2 cellular contexts compared by ENCODE assay signal in the genomic region with DNA sequence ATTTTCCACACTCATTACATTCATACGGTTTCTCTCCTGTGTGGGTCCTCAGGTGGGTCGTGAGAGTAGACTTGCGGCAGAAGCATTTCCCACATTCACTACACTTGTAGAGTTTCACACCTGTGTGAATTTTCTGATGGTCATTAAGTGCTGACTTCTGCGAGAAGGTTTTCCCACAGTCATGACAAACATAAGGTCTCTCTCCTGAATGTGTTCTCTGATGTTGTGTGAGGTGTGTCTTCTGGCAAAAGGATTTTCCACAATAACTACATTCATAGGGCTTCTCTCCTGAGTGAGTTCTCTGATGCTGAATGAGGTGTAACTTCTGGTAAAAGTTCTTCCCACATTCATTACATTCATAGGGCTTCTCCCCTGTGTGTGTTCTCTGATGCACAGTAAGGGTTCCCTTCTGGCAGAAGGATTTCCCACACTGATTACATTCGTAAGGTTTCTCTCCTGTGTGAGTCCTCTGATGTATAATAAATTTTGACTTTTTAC.
A peak's percentile ranks its signal among the peaks of the same experiment; 100 is the strongest.
TF ChIP-seq lines count a peak whose summit lies in the region.

No MANE protein-coding gene starts in this region.

TF ChIP-seq in HCT116, 20 proteins besides CTCF, POLR2A, EP300 and RAD21:
- no peak for TF ChIP-seq YY1 (IDR thresholded peaks at IDR 0.05; ENCODE audit: extremely low read depth, insufficient replicate concordance, low read depth, low read length)
- peak; percentile 82 for TF ChIP-seq ZNF274 (IDR thresholded peaks at IDR 0.05; ENCODE audit: low read depth, low read length)

TF ChIP-seq in K562, 482 proteins besides CTCF, POLR2A, EP300 and RAD21 (continues in another document):
- TF ChIP-seq JUN (IDR thresholded peaks at IDR 0.05; ENCODE audit: borderline replicate concordance, low read depth, low read length) = 0 out of 2 replicates have a peak, but pooled peaks have one; percentile 35
- TF ChIP-seq JUN (CRISPR knock-in tag; IDR thresholded peaks at IDR 0.05; ENCODE audit: borderline replicate concordance) = no peak
- peak; percentile 33; the same call in 1 of the 2 replicates for TF ChIP-seq LEF1 (IDR thresholded peaks at IDR 0.05)
- TF ChIP-seq ESRRA (IDR thresholded peaks at IDR 0.05; ENCODE audit: borderline replicate concordance, low read depth) = no peak
- TF ChIP-seq MCM7 (IDR thresholded peaks at IDR 0.05) = no peak
- no peak for TF ChIP-seq RNF2 (IDR thresholded peaks at IDR 0.05)
- TF ChIP-seq, protein P1, sequence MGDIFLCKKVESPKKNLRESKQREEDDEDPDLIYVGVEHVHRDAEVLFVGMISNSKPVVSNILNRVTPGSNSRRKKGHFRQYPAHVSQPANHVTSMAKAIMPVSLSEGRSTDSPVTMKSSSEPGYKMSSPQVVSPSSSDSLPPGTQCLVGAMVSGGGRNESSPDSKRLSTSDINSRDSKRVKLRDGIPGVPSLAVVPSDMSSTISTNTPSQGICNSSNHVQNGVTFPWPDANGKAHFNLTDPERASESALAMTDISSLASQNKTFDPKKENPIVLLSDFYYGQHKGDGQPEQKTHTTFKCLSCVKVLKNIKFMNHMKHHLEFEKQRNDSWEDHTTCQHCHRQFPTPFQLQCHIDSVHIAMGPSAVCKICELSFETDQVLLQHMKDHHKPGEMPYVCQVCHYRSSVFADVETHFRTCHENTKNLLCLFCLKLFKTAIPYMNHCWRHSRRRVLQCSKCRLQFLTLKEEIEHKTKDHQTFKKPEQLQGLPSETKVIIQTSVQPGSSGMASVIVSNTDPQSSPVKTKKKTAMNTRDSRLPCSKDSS (IDR thresholded peaks at IDR 0.05; ENCODE audit: low read depth, partially characterized antibody) = peak; percentile 96
- no peak for TF ChIP-seq FOXK1 (CRISPR knock-in tag; IDR thresholded peaks at IDR 0.05; ENCODE audit: borderline replicate concordance)
- TF ChIP-seq TAL1 (IDR thresholded peaks at IDR 0.05) = no peak
- TF ChIP-seq ZNF584 (CRISPR knock-in tag; IDR thresholded peaks at IDR 0.05; ENCODE audit: low read depth) = 0 out of 2 replicates have a peak, but pooled peaks have one; percentile 10
- no peak for TF ChIP-seq NR2F6 (CRISPR knock-in tag; IDR thresholded peaks at IDR 0.05)
- TF ChIP-seq, protein P2, sequence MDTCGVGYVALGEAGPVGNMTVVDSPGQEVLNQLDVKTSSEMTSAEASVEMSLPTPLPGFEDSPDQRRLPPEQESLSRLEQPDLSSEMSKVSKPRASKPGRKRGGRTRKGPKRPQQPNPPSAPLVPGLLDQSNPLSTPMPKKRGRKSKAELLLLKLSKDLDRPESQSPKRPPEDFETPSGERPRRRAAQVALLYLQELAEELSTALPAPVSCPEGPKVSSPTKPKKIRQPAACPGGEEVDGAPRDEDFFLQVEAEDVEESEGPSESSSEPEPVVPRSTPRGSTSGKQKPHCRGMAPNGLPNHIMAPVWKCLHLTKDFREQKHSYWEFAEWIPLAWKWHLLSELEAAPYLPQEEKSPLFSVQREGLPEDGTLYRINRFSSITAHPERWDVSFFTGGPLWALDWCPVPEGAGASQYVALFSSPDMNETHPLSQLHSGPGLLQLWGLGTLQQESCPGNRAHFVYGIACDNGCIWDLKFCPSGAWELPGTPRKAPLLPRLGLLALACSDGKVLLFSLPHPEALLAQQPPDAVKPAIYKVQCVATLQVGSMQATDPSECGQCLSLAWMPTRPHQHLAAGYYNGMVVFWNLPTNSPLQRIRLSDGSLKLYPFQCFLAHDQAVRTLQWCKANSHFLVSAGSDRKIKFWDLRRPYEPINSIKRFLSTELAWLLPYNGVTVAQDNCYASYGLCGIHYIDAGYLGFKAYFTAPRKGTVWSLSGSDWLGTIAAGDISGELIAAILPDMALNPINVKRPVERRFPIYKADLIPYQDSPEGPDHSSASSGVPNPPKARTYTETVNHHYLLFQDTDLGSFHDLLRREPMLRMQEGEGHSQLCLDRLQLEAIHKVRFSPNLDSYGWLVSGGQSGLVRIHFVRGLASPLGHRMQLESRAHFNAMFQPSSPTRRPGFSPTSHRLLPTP (IDR thresholded peaks at IDR 0.05; ENCODE audit: borderline replicate concordance, extremely low read depth, insufficient read length) = no peak
- no peak for TF ChIP-seq ZBTB7A (IDR thresholded peaks at IDR 0.05; ENCODE audit: borderline replicate concordance, control insufficient read depth, low read depth, low read length)
- TF ChIP-seq, protein P3, sequence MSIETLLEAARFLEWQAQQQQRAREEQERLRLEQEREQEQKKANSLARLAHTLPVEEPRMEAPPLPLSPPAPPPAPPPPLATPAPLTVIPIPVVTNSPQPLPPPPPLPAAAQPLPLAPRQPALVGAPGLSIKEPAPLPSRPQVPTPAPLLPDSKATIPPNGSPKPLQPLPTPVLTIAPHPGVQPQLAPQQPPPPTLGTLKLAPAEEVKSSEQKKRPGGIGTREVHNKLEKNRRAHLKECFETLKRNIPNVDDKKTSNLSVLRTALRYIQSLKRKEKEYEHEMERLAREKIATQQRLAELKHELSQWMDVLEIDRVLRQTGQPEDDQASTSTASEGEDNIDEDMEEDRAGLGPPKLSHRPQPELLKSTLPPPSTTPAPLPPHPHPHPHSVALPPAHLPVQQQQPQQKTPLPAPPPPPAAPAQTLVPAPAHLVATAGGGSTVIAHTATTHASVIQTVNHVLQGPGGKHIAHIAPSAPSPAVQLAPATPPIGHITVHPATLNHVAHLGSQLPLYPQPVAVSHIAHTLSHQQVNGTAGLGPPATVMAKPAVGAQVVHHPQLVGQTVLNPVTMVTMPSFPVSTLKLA (conservative IDR thresholded peaks at IDR 0.05) = no peak
- no peak for TF ChIP-seq SPI1 (IDR thresholded peaks at IDR 0.05; ENCODE audit: borderline replicate concordance, low read depth, low read length)
- TF ChIP-seq CBX3 (IDR thresholded peaks at IDR 0.05; ENCODE audit: borderline replicate concordance in 1 of 2, low read length in 2 of 2) = peak in 1 of 2 experiments; percentile 87; a peak in 2 of 3 replicates
- peak; percentile 97 for TF ChIP-seq ZNF274 (IDR thresholded peaks at IDR 0.05; ENCODE audit: borderline replicate concordance, low read depth, low read length)
- TF ChIP-seq, protein P4, sequence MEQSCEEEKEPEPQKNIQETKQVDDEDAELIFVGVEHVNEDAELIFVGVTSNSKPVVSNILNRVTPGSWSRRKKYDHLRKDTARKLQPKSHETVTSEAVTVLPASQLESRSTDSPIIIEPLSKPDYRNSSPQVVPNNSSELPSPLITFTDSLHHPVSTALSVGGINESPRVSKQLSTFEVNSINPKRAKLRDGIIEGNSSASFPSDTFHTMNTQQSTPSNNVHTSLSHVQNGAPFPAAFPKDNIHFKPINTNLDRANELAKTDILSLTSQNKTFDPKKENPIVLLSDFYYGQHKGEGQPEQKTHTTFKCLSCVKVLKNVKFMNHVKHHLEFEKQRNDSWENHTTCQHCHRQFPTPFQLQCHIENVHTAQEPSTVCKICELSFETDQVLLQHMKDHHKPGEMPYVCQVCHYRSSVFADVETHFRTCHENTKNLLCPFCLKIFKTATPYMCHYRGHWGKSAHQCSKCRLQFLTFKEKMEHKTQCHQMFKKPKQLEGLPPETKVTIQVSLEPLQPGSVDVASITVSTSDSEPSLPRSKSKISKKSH (CRISPR knock-in tag; IDR thresholded peaks at IDR 0.05) = 0 out of 2 replicates have a peak, but pooled peaks have one; percentile 28
- TF ChIP-seq, protein P5, sequence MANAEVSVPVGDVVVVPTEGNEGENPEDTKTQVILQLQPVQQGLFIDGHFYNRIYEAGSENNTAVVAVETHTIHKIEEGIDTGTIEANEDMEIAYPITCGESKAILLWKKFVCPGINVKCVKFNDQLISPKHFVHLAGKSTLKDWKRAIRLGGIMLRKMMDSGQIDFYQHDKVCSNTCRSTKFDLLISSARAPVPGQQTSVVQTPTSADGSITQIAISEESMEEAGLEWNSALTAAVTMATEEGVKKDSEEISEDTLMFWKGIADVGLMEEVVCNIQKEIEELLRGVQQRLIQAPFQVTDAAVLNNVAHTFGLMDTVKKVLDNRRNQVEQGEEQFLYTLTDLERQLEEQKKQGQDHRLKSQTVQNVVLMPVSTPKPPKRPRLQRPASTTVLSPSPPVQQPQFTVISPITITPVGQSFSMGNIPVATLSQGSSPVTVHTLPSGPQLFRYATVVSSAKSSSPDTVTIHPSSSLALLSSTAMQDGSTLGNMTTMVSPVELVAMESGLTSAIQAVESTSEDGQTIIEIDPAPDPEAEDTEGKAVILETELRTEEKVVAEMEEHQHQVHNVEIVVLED (CRISPR knock-in tag; IDR thresholded peaks at IDR 0.05) = no peak
- TF ChIP-seq ZNF75A (CRISPR knock-in tag; IDR thresholded peaks at IDR 0.05) = peak; percentile 98
- no peak for TF ChIP-seq PURB (CRISPR knock-in tag; IDR thresholded peaks at IDR 0.05; ENCODE audit: low read depth)
- TF ChIP-seq SAFB2 (IDR thresholded peaks at IDR 0.05; ENCODE audit: borderline replicate concordance, low read depth, low read length, severe bottlenecking) = no peak
- TF ChIP-seq, protein P6, sequence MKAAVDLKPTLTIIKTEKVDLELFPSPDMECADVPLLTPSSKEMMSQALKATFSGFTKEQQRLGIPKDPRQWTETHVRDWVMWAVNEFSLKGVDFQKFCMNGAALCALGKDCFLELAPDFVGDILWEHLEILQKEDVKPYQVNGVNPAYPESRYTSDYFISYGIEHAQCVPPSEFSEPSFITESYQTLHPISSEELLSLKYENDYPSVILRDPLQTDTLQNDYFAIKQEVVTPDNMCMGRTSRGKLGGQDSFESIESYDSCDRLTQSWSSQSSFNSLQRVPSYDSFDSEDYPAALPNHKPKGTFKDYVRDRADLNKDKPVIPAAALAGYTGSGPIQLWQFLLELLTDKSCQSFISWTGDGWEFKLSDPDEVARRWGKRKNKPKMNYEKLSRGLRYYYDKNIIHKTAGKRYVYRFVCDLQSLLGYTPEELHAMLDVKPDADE (conservative IDR thresholded peaks at IDR 0.05; ENCODE audit: control insufficient read depth, low read depth, low read length) = no peak
- TF ChIP-seq ZEB2 (IDR thresholded peaks at IDR 0.05) = peak; percentile 68
- no peak for TF ChIP-seq KDM5B (IDR thresholded peaks at IDR 0.05; ENCODE audit: insufficient replicate concordance, low read depth, low read length)
- TF ChIP-seq GATAD2A (IDR thresholded peaks at IDR 0.05) = no peak
- TF ChIP-seq GTF2E2 (tag; IDR thresholded peaks at IDR 0.05) = no peak
- TF ChIP-seq BRD4 (IDR thresholded peaks at IDR 0.05) = no peak
- TF ChIP-seq CBX8 (IDR thresholded peaks at IDR 0.05; ENCODE audit: borderline replicate concordance, extremely low read depth, low read depth, low read length, poor library complexity, severe bottlenecking) = no peak
- TF ChIP-seq CBX1 (IDR thresholded peaks at IDR 0.05; ENCODE audit: low read depth) = peak; percentile 37; the same call in 1 of the 2 replicates
- peak; percentile 86; the same call in 1 of the 2 replicates for TF ChIP-seq ZNF445 (CRISPR knock-in tag; IDR thresholded peaks at IDR 0.05; ENCODE audit: low read depth)
- TF ChIP-seq, protein P7, sequence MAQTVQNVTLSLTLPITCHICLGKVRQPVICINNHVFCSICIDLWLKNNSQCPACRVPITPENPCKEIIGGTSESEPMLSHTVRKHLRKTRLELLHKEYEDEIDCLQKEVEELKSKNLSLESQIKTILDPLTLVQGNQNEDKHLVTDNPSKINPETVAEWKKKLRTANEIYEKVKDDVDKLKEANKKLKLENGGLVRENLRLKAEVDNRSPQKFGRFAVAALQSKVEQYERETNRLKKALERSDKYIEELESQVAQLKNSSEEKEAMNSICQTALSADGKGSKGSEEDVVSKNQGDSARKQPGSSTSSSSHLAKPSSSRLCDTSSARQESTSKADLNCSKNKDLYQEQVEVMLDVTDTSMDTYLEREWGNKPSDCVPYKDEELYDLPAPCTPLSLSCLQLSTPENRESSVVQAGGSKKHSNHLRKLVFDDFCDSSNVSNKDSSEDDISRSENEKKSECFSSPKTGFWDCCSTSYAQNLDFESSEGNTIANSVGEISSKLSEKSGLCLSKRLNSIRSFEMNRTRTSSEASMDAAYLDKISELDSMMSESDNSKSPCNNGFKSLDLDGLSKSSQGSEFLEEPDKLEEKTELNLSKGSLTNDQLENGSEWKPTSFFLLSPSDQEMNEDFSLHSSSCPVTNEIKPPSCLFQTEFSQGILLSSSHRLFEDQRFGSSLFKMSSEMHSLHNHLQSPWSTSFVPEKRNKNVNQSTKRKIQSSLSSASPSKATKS (CRISPR knock-in tag; IDR thresholded peaks at IDR 0.05) = no peak
- 0 out of 2 replicates have a peak, but pooled peaks have one; percentile 24 for TF ChIP-seq SUPT5H (IDR thresholded peaks at IDR 0.05)
- TF ChIP-seq TRIM28 (IDR thresholded peaks at IDR 0.05) = peak; percentile 97
- TF ChIP-seq PTTG1 (tag; IDR thresholded peaks at IDR 0.05; ENCODE audit: low read depth) = no peak
- TF ChIP-seq CBX5 (IDR thresholded peaks at IDR 0.05; ENCODE audit: borderline replicate concordance, low read depth) = peak; percentile 13
- TF ChIP-seq ZSCAN29 (IDR thresholded peaks at IDR 0.05) = no peak
- no peak for TF ChIP-seq EP400 (IDR thresholded peaks at IDR 0.05)
- TF ChIP-seq ZNF3 (CRISPR knock-in tag; IDR thresholded peaks at IDR 0.05) = no peak
- TF ChIP-seq, protein P8, sequence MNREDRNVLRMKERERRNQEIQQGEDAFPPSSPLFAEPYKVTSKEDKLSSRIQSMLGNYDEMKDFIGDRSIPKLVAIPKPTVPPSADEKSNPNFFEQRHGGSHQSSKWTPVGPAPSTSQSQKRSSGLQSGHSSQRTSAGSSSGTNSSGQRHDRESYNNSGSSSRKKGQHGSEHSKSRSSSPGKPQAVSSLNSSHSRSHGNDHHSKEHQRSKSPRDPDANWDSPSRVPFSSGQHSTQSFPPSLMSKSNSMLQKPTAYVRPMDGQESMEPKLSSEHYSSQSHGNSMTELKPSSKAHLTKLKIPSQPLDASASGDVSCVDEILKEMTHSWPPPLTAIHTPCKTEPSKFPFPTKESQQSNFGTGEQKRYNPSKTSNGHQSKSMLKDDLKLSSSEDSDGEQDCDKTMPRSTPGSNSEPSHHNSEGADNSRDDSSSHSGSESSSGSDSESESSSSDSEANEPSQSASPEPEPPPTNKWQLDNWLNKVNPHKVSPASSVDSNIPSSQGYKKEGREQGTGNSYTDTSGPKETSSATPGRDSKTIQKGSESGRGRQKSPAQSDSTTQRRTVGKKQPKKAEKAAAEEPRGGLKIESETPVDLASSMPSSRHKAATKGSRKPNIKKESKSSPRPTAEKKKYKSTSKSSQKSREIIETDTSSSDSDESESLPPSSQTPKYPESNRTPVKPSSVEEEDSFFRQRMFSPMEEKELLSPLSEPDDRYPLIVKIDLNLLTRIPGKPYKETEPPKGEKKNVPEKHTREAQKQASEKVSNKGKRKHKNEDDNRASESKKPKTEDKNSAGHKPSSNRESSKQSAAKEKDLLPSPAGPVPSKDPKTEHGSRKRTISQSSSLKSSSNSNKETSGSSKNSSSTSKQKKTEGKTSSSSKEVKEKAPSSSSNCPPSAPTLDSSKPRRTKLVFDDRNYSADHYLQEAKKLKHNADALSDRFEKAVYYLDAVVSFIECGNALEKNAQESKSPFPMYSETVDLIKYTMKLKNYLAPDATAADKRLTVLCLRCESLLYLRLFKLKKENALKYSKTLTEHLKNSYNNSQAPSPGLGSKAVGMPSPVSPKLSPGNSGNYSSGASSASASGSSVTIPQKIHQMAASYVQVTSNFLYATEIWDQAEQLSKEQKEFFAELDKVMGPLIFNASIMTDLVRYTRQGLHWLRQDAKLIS (CRISPR knock-in tag; IDR thresholded peaks at IDR 0.05) = no peak
- no peak for TF ChIP-seq STAT5B (CRISPR knock-in tag; IDR thresholded peaks at IDR 0.05)
